Comparison of ENCODE assay signal across 8 cellular contexts in the genomic region with DNA sequence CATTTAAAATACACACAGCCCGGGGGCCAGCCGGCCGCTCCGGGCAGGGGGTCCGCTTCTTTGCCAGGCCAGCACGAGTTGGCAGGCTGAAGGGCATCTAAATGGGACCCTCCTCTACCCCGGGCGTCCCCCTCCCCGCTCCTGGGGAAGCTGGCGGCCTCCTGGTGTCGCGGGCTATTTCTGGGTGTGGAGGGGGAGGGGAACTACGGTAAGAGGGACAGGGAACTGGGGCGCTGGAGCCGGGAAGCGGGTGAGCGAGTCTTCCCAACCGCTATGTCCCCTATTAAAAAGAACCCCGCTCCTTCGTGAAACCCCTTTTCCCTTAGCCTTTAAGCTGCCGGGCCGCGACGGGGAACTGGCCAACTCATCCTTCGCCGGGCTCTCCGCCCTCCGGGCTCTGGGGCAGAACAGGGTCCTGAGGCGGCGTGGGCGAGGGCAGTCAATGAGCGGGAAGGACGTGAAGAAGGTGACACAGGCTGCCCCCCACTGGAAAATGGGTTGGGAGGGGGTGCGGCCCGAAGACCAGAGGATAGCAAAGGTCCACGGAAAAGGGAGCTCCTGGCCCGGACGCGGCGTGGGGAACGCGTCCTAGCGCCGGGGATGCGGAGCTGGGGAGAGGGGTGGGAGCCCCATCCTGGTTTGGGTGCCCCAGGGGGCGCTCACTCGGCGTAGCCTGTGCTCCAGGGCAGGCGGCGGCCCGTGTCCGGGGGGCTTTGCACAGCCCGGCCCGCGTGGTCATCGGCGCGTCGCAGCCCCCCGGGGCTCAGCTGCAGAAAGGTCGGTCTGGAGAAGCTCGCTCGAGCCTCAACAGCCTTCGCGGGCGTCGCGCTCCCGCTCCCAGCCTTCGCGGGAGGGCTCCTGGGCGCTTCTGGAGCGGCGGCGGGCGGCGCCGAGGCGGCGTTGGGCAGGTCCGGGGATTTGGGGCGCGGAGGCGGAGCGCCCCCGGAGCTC. TPM values are rescaled to one million over a fixed set of nuclear protein-coding genes. Genes with fewer than 3 reads are reported as not detected.
DNase-seq lines count a peak whose midpoint lies in the region; TF ChIP-seq lines count a peak whose summit lies in the region.

No MANE protein-coding gene starts in this region.

- no peak overlapping the region; a peak in 1 of 4 replicates for H3K27ac ChIP-seq in SK-N-SH (ENCODE audit: low read depth in 2 of 2, low read length in 1 of 2)

- H3K36me3 Mint-ChIP-seq in nephron (ENCODE audit: low read depth) = no peaks in the 10 kb centered on the region

- peaks cover 0 to 23% of the 10 kb centered on the region in 2 experiments; a peak in 1 of 4 replicates for H3K4me1 ChIP-seq in SK-N-SH (ENCODE audit: control insufficient read depth in 1 of 2, insufficient read depth in 2 of 2, low read depth in 1 of 2, low read length in 1 of 2)

- no peak for TF ChIP-seq RAD21 in SK-N-SH (IDR thresholded peaks at IDR 0.05; ENCODE audit: low read length)

- H3K4me1 Mint-ChIP-seq in nephron = peaks cover 26% of the 10 kb centered on the region

- H3K9me3 Mint-ChIP-seq in nephron = no peaks in the 10 kb centered on the region

- H3K27me3 Mint-ChIP-seq in nephron (ENCODE audit: low read depth) = peaks cover 65% of the 10 kb centered on the region

- peak overlapping the region; percentile 22; the same call in 1 of the 2 replicates for H3K9ac ChIP-seq in SK-N-SH

- TF ChIP-seq EP300 in SK-N-SH (IDR thresholded peaks at IDR 0.05; ENCODE audit: borderline replicate concordance in 1 of 2, low read depth in 1 of 2, low read length in 1 of 2) = no peak

- H4K20me1 ChIP-seq in SK-N-SH (ENCODE audit: insufficient read depth) = no peaks in the 10 kb centered on the region

- H3K79me2 ChIP-seq in SK-N-SH (ENCODE audit: insufficient read depth) = no peaks in the 10 kb centered on the region

- H3K9me3 ChIP-seq in SK-N-SH = no peaks in the 10 kb centered on the region

- CTCF ChIA-PET in SK-N-SH (lab: Yijun Ruan, JAX) = interaction anchor here (1.0 to 11.8 kb wide), 30 partner anchors 6 to 362 kb away, joined by 3 to 754 read pairs (median 11); partner anchors contain the start of genes LRIG2, MOV10 and RHOC

- WGBS in SK-N-SH (ENCODE audit: low lambda C conversion rate) = 5% methylated on average over 20 of the region's 86 CpGs

- peak; percentile 4 for TF ChIP-seq CTCF in HFF-Myc (IDR thresholded peaks at IDR 0.05; ENCODE audit: low read depth, low read length, missing control alignments)
- TF ChIP-seq CTCF in SK-N-SH (IDR thresholded peaks at IDR 0.05) = peak; percentile 47
- TF ChIP-seq CTCF in epithelial cell of esophagus (IDR thresholded peaks at IDR 0.05; ENCODE audit: insufficient read depth, low read depth, low read length, missing control alignments) = no peak
- TF ChIP-seq CTCF in nephron (IDR thresholded peaks at IDR 0.05; ENCODE audit: unreplicated experiment in 3 of 3) = peak in 1 of 3 experiments; percentile 10

- peak overlapping the region; percentile 96 for H3K4me2 ChIP-seq in SK-N-SH

- H3K36me3 ChIP-seq in SK-N-SH (replicated peaks in 1 of 2; ENCODE audit: control insufficient read depth in 1 of 2, insufficient read depth in 2 of 2, low read length in 1 of 2) = no peaks in the 10 kb centered on the region

- H3K4me3 ChIP-seq in HFF-Myc (replicated peaks; ENCODE audit: low read depth, low read length) (peak overlapping the region; percentile 55), SK-N-SH (ENCODE audit: low read depth in 2 of 2, low read length in 1 of 2) (peak overlapping the region; percentile 72 to 83), epithelial cell of esophagus (ENCODE audit: low read length) (peak overlapping the region; percentile 65)

- DNase-seq in ELF-1 (ENCODE audit: low read depth, low spot score) (peak; percentile 68), HFF-Myc (ENCODE audit: extremely low read depth, low read depth) (no peak), SK-N-SH (peak; percentile 50), epithelial cell of esophagus (ENCODE audit: low read depth) (no peak), HUDEP-2 (lab: John Stamatoyannopoulos, UW; ENCODE audit: unreplicated experiment in 76 of 76) (no peak), cortex of kidney (lab: John Stamatoyannopoulos, UW) (no peak), mucosa of gallbladder (ENCODE audit: low spot score) (no peak)

- peak overlapping the region; percentile 93 for H2AFZ ChIP-seq in SK-N-SH (ENCODE audit: low read depth)

- no peak overlapping the region for H3K27ac Mint-ChIP-seq in nephron

- no peaks in the 10 kb centered on the region for H3K9me2 ChIP-seq in SK-N-SH

- peaks cover 9% of the 10 kb centered on the region for H3F3A ChIP-seq in SK-N-SH (replicated peaks; ENCODE audit: insufficient read depth)

- no peaks in the 10 kb centered on the region for H3K27me3 ChIP-seq in SK-N-SH (ENCODE audit: insufficient read depth)

- POLR2A ChIA-PET in SK-N-SH (lab: Yijun Ruan, JAX) = interaction anchor here (0.9 to 1.0 kb wide), 3 partner anchors 10 to 358 kb away, joined by 3 to 5 read pairs (median 4); partner anchors contain the start of gene MOV10

- peak overlapping the region; percentile 68 to 91 (median 78) for H3K4me3 Mint-ChIP-seq in nephron

TF ChIP-seq in SK-N-SH, 30 proteins besides CTCF, POLR2A, EP300 and RAD21:
- TF ChIP-seq MAX (IDR thresholded peaks at IDR 0.05; ENCODE audit: low read depth) (peak; percentile 21; the same call in 1 of the 2 replicates), POLR2AphosphoS5 (IDR thresholded peaks at IDR 0.05; ENCODE audit: low read depth, low read length) (no peak)

RNA-seq across cellular contexts. Expression of gene PPM1J, which starts 0.5 kb away (rescaled TPM):
- 5.3 and 6.7 TPM in 2 replicates for polyA plus RNA-seq in SK-N-SH (2012; rRNA removed)
- polyA plus RNA-seq in SK-N-SH (2012; cell fraction: cytosol; rRNA removed) = 2.7 and 3.7 TPM in 2 replicates
- 21.9 and 22.0 TPM in 2 replicates for polyA plus RNA-seq in SK-N-SH (2012; cell fraction: nucleus; rRNA removed)
- 1.1 TPM for total RNA-seq in mucosa of gallbladder

RNA-seq across cellular contexts. Expression of gene RHOC, which starts 7.7 kb away (rescaled TPM):
- 961 and 1,028 TPM in 2 replicates for polyA plus RNA-seq in SK-N-SH (2012; rRNA removed)
- 761 and 772 TPM in 2 replicates for polyA plus RNA-seq in SK-N-SH (2012; cell fraction: cytosol; rRNA removed)
- 538 and 661 TPM in 2 replicates for polyA plus RNA-seq in SK-N-SH (2012; cell fraction: nucleus; rRNA removed)
- 300 TPM for total RNA-seq in mucosa of gallbladder

RNA-seq across cellular contexts. Expression of gene MOV10, which starts 40.1 kb away (rescaled TPM):
- 81.0 and 87.4 TPM in 2 replicates for polyA plus RNA-seq in SK-N-SH (2012; rRNA removed)
- polyA plus RNA-seq in SK-N-SH (2012; cell fraction: cytosol; rRNA removed) = 25.9 and 38.1 TPM in 2 replicates
- polyA plus RNA-seq in SK-N-SH (2012; cell fraction: nucleus; rRNA removed) = 325 and 510 TPM in 2 replicates
- 85.7 TPM for total RNA-seq in mucosa of gallbladder

Comparison
In these comparisons a context has a peak if more than half of its experiments do, and no peak if none do; other contexts are left out.
1. DNase-seq: peak in ELF-1 (single experiment) and SK-N-SH (single experiment); none in HFF-Myc (single experiment), epithelial cell of esophagus (single experiment), HUDEP-2 (0 of 76), cortex of kidney (single experiment) and mucosa of gallbladder (single experiment).
2. Peak in every context shown above with its lines, with median percentiles within 50 percentile points of each other: H3K4me3 ChIP-seq.